In the genomic region with DNA sequence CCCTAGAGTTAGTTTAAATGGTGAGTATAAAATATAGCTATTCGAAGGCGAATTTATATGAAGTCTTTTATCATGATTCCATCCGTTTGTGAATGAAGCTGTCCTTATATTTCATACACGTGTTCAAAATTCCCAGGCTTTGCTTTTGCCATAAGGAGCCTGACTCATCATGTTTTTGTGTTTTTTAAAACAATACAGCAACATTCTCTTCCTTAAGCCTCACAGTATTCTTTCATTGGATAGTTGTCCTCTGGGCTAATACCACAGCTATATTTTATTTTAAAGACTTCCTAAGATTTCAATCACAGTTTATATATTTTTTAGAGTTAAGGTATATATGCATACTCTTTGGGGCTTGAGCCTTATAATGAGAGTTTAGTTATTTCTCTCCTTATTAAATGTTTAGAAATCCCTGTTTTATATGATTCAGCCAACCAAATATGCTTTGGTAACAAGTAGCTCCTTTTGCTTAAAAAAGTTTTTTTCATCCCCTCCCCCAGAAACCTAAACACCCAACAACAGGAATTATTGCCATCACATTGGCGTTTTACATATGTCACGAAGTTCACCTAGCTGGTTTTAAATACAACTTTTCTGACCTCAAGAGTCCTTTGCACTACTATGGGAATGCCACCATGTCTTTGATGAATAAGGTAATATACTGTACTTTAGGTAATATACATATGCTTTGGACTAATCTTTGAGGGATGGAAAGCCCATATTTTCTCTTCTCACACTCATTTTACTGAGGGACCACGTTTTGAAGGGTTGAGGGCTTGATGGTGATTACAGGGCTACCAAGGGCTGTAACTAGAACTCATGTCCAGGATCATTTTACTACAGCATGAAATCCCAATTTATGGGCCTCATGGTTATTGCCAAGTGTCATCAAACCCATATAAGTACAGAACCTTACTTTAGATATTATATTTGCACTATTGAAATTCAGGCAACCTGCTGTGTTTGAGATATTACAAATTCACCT, we compare ENCODE assay signal across 32 cellular contexts. TPM values are rescaled to one million over a fixed set of nuclear protein-coding genes. Genes with fewer than 3 reads are reported as not detected.
A peak's percentile ranks its signal among the peaks of the same experiment; 100 is the strongest.
DNase-seq lines count a peak whose midpoint lies in the region; ATAC-seq, FAIRE-seq and TF ChIP-seq lines count a peak whose summit lies in the region.
"Had no signal": no experiment of that assay in that cellular context is flagged by ENCODE, and none has a peak within 500 bp of the region (broad histone marks: within the 10 kb centered on the region; RNA-seq: fewer than 3 reads in every experiment).

No MANE protein-coding gene starts in this region.

- no peaks in the 10 kb centered on the region for H3K27me3 Mint-ChIP-seq in MCF 10A (ENCODE audit: insufficient read depth, unreplicated experiment)
- H3K27me3 Mint-ChIP-seq: naive B cell had no signal

- no peaks in the 10 kb centered on the region for H3K27me3 ChIP-seq in breast epithelium
- H3K27me3 ChIP-seq in pancreas = no peaks in the 10 kb centered on the region
- H3K27me3 ChIP-seq in Peyer's patch = no peaks in the 10 kb centered on the region
- H3K27me3 ChIP-seq: esophagus muscularis mucosa, uterus had no signal

- no peaks in the 10 kb centered on the region for H3K9me3 Mint-ChIP-seq in MCF 10A (ENCODE audit: unreplicated experiment)
- H3K9me3 Mint-ChIP-seq: activated CD4-positive, alpha-beta T cell treated with anti-CD3 and anti-CD28 coated beads, Interleukin-2, amount 10 ng/mL, durations not matched to agents 24 days and 14 days; activated T-cell treated with anti-CD3 and anti-CD28 coated beads, Interleukin-2, amount 50 U/mL, for 4 hours; CD8-positive, alpha-beta T cell; effector memory CD8-positive, alpha-beta T cell; mesothelial cell of epicardium; naive B cell; stimulated activated naive CD8-positive, alpha-beta T cell treated with anti-CD3 and anti-CD28 coated beads, Interleukin-15, Interleukin-2, amounts not matched to agents 100 ng/mL and 50 ng/mL, for 24 hours had no signal

- H3K4me3 ChIP-seq in breast epithelium (no peak overlapping the region), fibroblast of pulmonary artery (replicated peaks; ENCODE audit: low read depth, low read length) (no peak overlapping the region), pancreas (no peak overlapping the region), Peyer's patch (no peak overlapping the region)
- H3K4me3 ChIP-seq: coronary artery, esophagus muscularis mucosa, skin epidermis, uterus had no signal

- H3K9me3 ChIP-seq in breast epithelium (no peaks in the 10 kb centered on the region), pancreas (no peaks in the 10 kb centered on the region), Peyer's patch (no peaks in the 10 kb centered on the region)
- H3K9me3 ChIP-seq: esophagus muscularis mucosa, uterus had no signal

- H3K4me3 Mint-ChIP-seq in MCF 10A (ENCODE audit: unreplicated experiment) = no peak overlapping the region
- H3K4me3 Mint-ChIP-seq: activated CD4-positive, alpha-beta T cell treated with anti-CD3 and anti-CD28 coated beads, Interleukin-2, amount 10 ng/mL, durations not matched to agents 24 days and 14 days; activated T-cell treated with anti-CD3 and anti-CD28 coated beads, Interleukin-2, amount 50 U/mL, for 4 hours; CD8-positive, alpha-beta T cell; effector memory CD8-positive, alpha-beta T cell; mesothelial cell of epicardium; naive B cell; stimulated activated naive CD8-positive, alpha-beta T cell treated with anti-CD3 and anti-CD28 coated beads, Interleukin-15, Interleukin-2, amounts not matched to agents 100 ng/mL and 50 ng/mL, for 24 hours had no signal

- H3K4me1 ChIP-seq in breast epithelium = no peaks in the 10 kb centered on the region
- H3K4me1 ChIP-seq in pancreas = no peaks in the 10 kb centered on the region
- H3K4me1 ChIP-seq in Peyer's patch = no peaks in the 10 kb centered on the region
- H3K4me1 ChIP-seq: uterus had no signal

- no peaks in the 10 kb centered on the region for H3K36me3 ChIP-seq in breast epithelium
- no peaks in the 10 kb centered on the region for H3K36me3 ChIP-seq in pancreas
- H3K36me3 ChIP-seq in Peyer's patch = no peaks in the 10 kb centered on the region
- H3K36me3 ChIP-seq: uterus had no signal

- H3K4me1 Mint-ChIP-seq in MCF 10A (ENCODE audit: insufficient read depth, unreplicated experiment) = peaks cover 17% of the 10 kb centered on the region
- H3K4me1 Mint-ChIP-seq: naive B cell had no signal

- CTCF ChIA-PET in MCF 10A (lab: Yijun Ruan, JAX) = interaction anchor here (1.0 to 1.3 kb wide), 5 partner anchors 28 to 202 kb away, joined by 3 to 12 read pairs (median 4); no protein-coding TSS in a partner anchor

- no peak overlapping the region for H3K27ac ChIP-seq in breast epithelium
- H3K27ac ChIP-seq in pancreas = no peak overlapping the region
- H3K27ac ChIP-seq in Peyer's patch = no peak overlapping the region
- H3K27ac ChIP-seq: coronary artery, esophagus muscularis mucosa, skin epidermis, uterus, WERI-Rb-1 had no signal

- peaks cover 25% of the 10 kb centered on the region for H3K36me3 Mint-ChIP-seq in MCF 10A (ENCODE audit: insufficient read depth, unreplicated experiment)
- H3K36me3 Mint-ChIP-seq: CD8-positive, alpha-beta T cell; naive B cell had no signal

- TSS peak; percentile 1 for BruUV-seq in MCF 10A (replicated peaks; lab: Mats Ljungman, UMichigan)

- TF ChIP-seq POLR2A in breast epithelium (IDR thresholded peaks at IDR 0.05) = no peak
- no peak for TF ChIP-seq POLR2A in Peyer's patch (IDR thresholded peaks at IDR 0.05)

- no peak for ATAC-seq in pancreas
- ATAC-seq: activated T-cell treated with anti-CD3 and anti-CD28 coated beads, Interleukin-2, amount 50 U/mL, for 4 hours; CD8-positive, alpha-beta T cell; effector memory CD8-positive, alpha-beta T cell; left ventricle myocardium superior; Right ventricle myocardium inferior had no signal

- WGBS in pancreas, 2 donors = 68% methylated on average over 7 of the region's 7 CpGs

- POLR2A ChIA-PET in MCF 10A (lab: Yijun Ruan, JAX) = interaction anchor here (0.6 to 0.9 kb wide), 3 partner anchors 13 to 908 kb away, joined by 3 to 4 read pairs (median 4); no protein-coding TSS in a partner anchor

- DNase-seq in MCF 10A (ENCODE audit: unreplicated experiment) = peak; percentile 42
- DNase-seq in breast epithelium (ENCODE audit: low spot score in 2 of 2) = no peak
- DNase-seq in astrocyte of the hippocampus (ENCODE audit: low read depth, low spot score) = peak; percentile 31
- DNase-seq in fibroblast of pulmonary artery (ENCODE audit: low read depth) = peak; percentile 70
- no peak for DNase-seq in SHP77 treated with DMSO at 0.1 percent for 48 hours (lab: John Stamatoyannopoulos, UW)
- DNase-seq in NCI-H1092 treated with DMSO at 0.1 percent for 48 hours (lab: John Stamatoyannopoulos, UW) = no peak
- DNase-seq in pancreas = no peak
- DNase-seq in Peyer's patch = no peak
- DNase-seq: 8988T; activated CD4-positive, alpha-beta T cell treated with anti-CD3 and anti-CD28 coated beads, Interleukin-2, amount 10 ng/mL, durations not matched to agents 24 days and 14 days; activated T-cell treated with anti-CD3 and anti-CD28 coated beads, Interleukin-2, amount 50 U/mL, for 4 hours; AML-193; CD8-positive, alpha-beta T cell; DMS153; effector memory CD8-positive, alpha-beta T cell; KBM-7; left ventricle myocardium superior; MM.1S; naive B cell; NCI-H1436; nucleus accumbens; T-helper 9 cell; uterus; WERI-Rb-1 had no signal

- intact Hi-C loops in MCF 10A (cut with micrococcal nuclease) = no loop called here
- intact Hi-C loops in breast epithelium (cut with DNase I; ENCODE audit: low total_unique reads) = no loop called here
- intact Hi-C loops in pancreas (cut with DNase I) = no loop called here

- TF ChIP-seq CTCF in MCF 10A (IDR thresholded peaks at IDR 0.05; ENCODE audit: unreplicated experiment) (no peak), breast epithelium (IDR thresholded peaks at IDR 0.05) (no peak), fibroblast of pulmonary artery (IDR thresholded peaks at IDR 0.05; ENCODE audit: low read length, missing control alignments) (no peak), pancreas (IDR thresholded peaks at IDR 0.05) (no peak), Peyer's patch (IDR thresholded peaks at IDR 0.05) (no peak)

- no peak for FAIRE-seq in pancreas (lab: Jason Lieb, UNC)
- FAIRE-seq: H1 had no signal

- peak overlapping the region; percentile 77 for H3K27ac Mint-ChIP-seq in MCF 10A (ENCODE audit: low read depth, unreplicated experiment)
- H3K27ac Mint-ChIP-seq: activated CD4-positive, alpha-beta T cell treated with anti-CD3 and anti-CD28 coated beads, Interleukin-2, amount 10 ng/mL, durations not matched to agents 24 days and 14 days; CD8-positive, alpha-beta T cell; effector memory CD8-positive, alpha-beta T cell; mesothelial cell of epicardium; naive B cell; stimulated activated naive CD8-positive, alpha-beta T cell treated with anti-CD3 and anti-CD28 coated beads, Interleukin-15, Interleukin-2, amounts not matched to agents 100 ng/mL and 50 ng/mL, for 24 hours had no signal

RNA-seq across cellular contexts. Expression of a gene that starts 28.5 kb away (rescaled TPM):
- 1.2 and 1.5 TPM in 2 replicates for total RNA-seq in MCF 10A (2022)
- total RNA-seq in breast epithelium = 10 to 100 TPM; 16.1 to 52.6 (median 22.1) TPM
- total RNA-seq in pancreas = 1 to 10 TPM; 3.6 to 9.5 (median 6.7) TPM
- polyA plus RNA-seq in pancreas = 10 to 100 TPM in 1 of 2 donors, 1 to 10 TPM in 1; 5.7 to 16.1 TPM
- 1 to 10 TPM; 1.6 to 6.6 (median 2.5) TPM for total RNA-seq in Peyer's patch
- total RNA-seq: activated CD4-positive, alpha-beta T cell treated with anti-CD3 and anti-CD28 coated beads, Interleukin-2, amount 10 ng/mL, durations not matched to agents 24 days and 14 days; CD8-positive, alpha-beta T cell; NCI-H460 had no signal

Comparison
In these comparisons a context has a peak if more than half of its experiments do, and no peak if none do; other contexts are left out.
1. DNase-seq: peak in MCF 10A (single experiment), astrocyte of the hippocampus (single experiment) and fibroblast of pulmonary artery (single experiment); none in breast epithelium (0 of 2), SHP77 treated with DMSO at 0.1 percent for 48 hours (single experiment), NCI-H1092 treated with DMSO at 0.1 percent for 48 hours (single experiment), pancreas (0 of 6) and Peyer's patch (0 of 3).